In the genomic region with DNA sequence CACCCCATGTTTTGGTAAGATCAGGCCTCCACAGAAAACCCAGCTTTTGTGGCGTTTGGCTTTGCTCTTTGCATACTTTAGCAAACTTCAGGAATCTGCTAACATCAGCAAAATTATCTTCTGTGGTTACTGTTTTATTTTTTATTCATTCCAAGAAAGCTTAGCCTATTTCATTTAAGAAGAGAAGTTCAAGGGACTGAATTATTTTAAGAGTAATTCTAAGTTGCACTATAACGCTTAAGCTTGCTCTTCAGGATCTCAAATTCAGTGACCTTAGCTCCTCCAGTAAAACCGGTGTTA, we compare ENCODE assay signal across 8 cellular contexts. TPM values are rescaled to one million over a fixed set of nuclear protein-coding genes. Genes with fewer than 3 reads are reported as not detected.
DNase-seq lines count a peak whose midpoint lies in the region; ATAC-seq and TF ChIP-seq lines count a peak whose summit lies in the region.

No MANE protein-coding gene starts in this region.

- peak overlapping the region; percentile 84 to 96 (median 94) for H3K27ac Mint-ChIP-seq in CD8-positive, alpha-beta memory T cell

- CTCF ChIA-PET in CD8-positive, alpha-beta memory T cell (lab: Charles Lee): interaction anchor here (0.7 to 1.4 kb wide), 4 partner anchors 12 to 364 kb away, joined by 3 to 5 read pairs (median 3); no protein-coding TSS in a partner anchor

- H3K4me3 ChIP-seq in CD8-positive, alpha-beta memory T cell (ENCODE audit: low read length): peak overlapping the region; percentile 83
- peak overlapping the region; percentile 79 for H3K4me3 ChIP-seq in SK-N-MC
- H3K4me3 ChIP-seq in esophagus muscularis mucosa: peak overlapping the region; percentile 70 to 85 (median 72)
- H3K4me3 ChIP-seq in parathyroid adenoma (ENCODE audit: low read depth, low read length): peak overlapping the region; percentile 61

- no peak for TF ChIP-seq EP300 in esophagus muscularis mucosa (IDR thresholded peaks at IDR 0.05)

- no peak for TF ChIP-seq POLR2A in esophagus muscularis mucosa (IDR thresholded peaks at IDR 0.05; ENCODE audit: low read depth)

- POLR2A ChIA-PET in CD8-positive, alpha-beta memory T cell (lab: Charles Lee): interaction anchor here (0.6 to 2.0 kb wide), 4 partner anchors 31 to 183 kb away, joined by 3 to 7 read pairs (median 4); a partner anchor contains a TSS

- no peaks in the 10 kb centered on the region for H3K9me3 Mint-ChIP-seq in CD8-positive, alpha-beta memory T cell

- H3K27me3 ChIP-seq in CD8-positive, alpha-beta memory T cell (ENCODE audit: insufficient read depth, low read length, poor library complexity, severe bottlenecking): no peaks in the 10 kb centered on the region
- H3K27me3 ChIP-seq in esophagus muscularis mucosa (no peaks in the 10 kb centered on the region), parathyroid adenoma (ENCODE audit: control insufficient read depth, insufficient read depth, low read length) (no peaks in the 10 kb centered on the region)

- ATAC-seq in HG03108 (IDR thresholded peaks at IDR 0.05; ENCODE audit: unreplicated experiment): no peak
- ATAC-seq in HG02798 (IDR thresholded peaks at IDR 0.05; ENCODE audit: poor library complexity, unreplicated experiment): no peak

- DNase-seq in CD8-positive, alpha-beta memory T cell: no peak
- DNase-seq in SK-N-MC (ENCODE audit: low read depth, low spot score) (peak; percentile 93), esophagus muscularis mucosa (ENCODE audit: extremely low spot score) (no peak), NCI-H524 (lab: John Stamatoyannopoulos, UW) (no peak), T-helper 9 cell (no peak)

- H3K36me3 ChIP-seq in CD8-positive, alpha-beta memory T cell (ENCODE audit: insufficient read depth, low read length): no peaks in the 10 kb centered on the region
- H3K36me3 ChIP-seq in SK-N-MC (ENCODE audit: insufficient read depth, low read length) (peaks cover 17% of the 10 kb centered on the region; the same call in 1 of the 2 replicates), esophagus muscularis mucosa (peaks cover 0 to 8% (median 3%) of the 10 kb centered on the region in 4 donors), parathyroid adenoma (ENCODE audit: control insufficient read depth, insufficient read depth, low read length) (no peaks in the 10 kb centered on the region)

- H3K4me3 Mint-ChIP-seq in CD8-positive, alpha-beta memory T cell: peak overlapping the region; percentile 88 to 96 (median 90)

- H2AFZ ChIP-seq in parathyroid adenoma: peak overlapping the region; percentile 95

- H3K27ac ChIP-seq in CD8-positive, alpha-beta memory T cell (ENCODE audit: low read depth, low read length): peak overlapping the region; percentile 69
- H3K27ac ChIP-seq in SK-N-MC (peak overlapping the region; percentile 92), esophagus muscularis mucosa (replicated peaks in 1 of 4) (peak overlapping the region; percentile 82 to 89 (median 86)), parathyroid adenoma (peak overlapping the region; percentile 92)

- no peaks in the 10 kb centered on the region for H3K9me3 ChIP-seq in CD8-positive, alpha-beta memory T cell (ENCODE audit: low read length)
- no peaks in the 10 kb centered on the region for H3K9me3 ChIP-seq in SK-N-MC (ENCODE audit: low read depth, low read length)
- no peaks in the 10 kb centered on the region for H3K9me3 ChIP-seq in esophagus muscularis mucosa
- H3K9me3 ChIP-seq in parathyroid adenoma (ENCODE audit: control insufficient read depth, low read length): no peaks in the 10 kb centered on the region

- TF ChIP-seq CTCF in esophagus muscularis mucosa (IDR thresholded peaks at IDR 0.05) (no peak), parathyroid adenoma (IDR thresholded peaks at IDR 0.05) (no peak)

- WGBS in esophagus muscularis mucosa: 48% methylated on average over 3 of the region's 3 CpGs

- peaks cover 37 to 60% (median 54%) of the 10 kb centered on the region in 3 donors for H3K4me1 Mint-ChIP-seq in CD8-positive, alpha-beta memory T cell

- H3K4me1 ChIP-seq in CD8-positive, alpha-beta memory T cell (ENCODE audit: insufficient read depth, low read length): peaks cover 11% of the 10 kb centered on the region
- H3K4me1 ChIP-seq in esophagus muscularis mucosa (peaks cover 4 to 21% (median 17%) of the 10 kb centered on the region in 4 donors), parathyroid adenoma (no peaks in the 10 kb centered on the region)

- intact Hi-C loops in esophagus muscularis mucosa (cut with DNase I): no loop called here

- peaks cover 0 to 23% (median 9%) of the 10 kb centered on the region in 3 donors for H3K36me3 Mint-ChIP-seq in CD8-positive, alpha-beta memory T cell

- peak overlapping the region; percentile 73 for H3K9ac ChIP-seq in SK-N-MC (ENCODE audit: insufficient read length)
- no peak overlapping the region for H3K9ac ChIP-seq in parathyroid adenoma

- peak overlapping the region; percentile 84 for H3K4me2 ChIP-seq in parathyroid adenoma (ENCODE audit: low read length)

- no peaks in the 10 kb centered on the region for H3K79me2 ChIP-seq in parathyroid adenoma

- H3K27me3 Mint-ChIP-seq in CD8-positive, alpha-beta memory T cell: no peaks in the 10 kb centered on the region

RNA-seq across cellular contexts. Expression of a gene that starts 1.1 kb away (rescaled TPM):
- 1 to 10 TPM; 4.3 to 4.9 TPM for total RNA-seq in CD8-positive, alpha-beta memory T cell
- polyA plus RNA-seq in CD8-positive, alpha-beta memory T cell: 7.6 TPM
- 10 to 100 TPM in 3 of 4 donors, 1 to 10 TPM in 1; 9.6 to 14.9 (median 10.6) TPM for total RNA-seq in esophagus muscularis mucosa

RNA-seq across cellular contexts. Expression of a gene that starts 45.3 kb away (rescaled TPM):
- 10 to 100 TPM; 71.9 to 72.1 TPM for total RNA-seq in CD8-positive, alpha-beta memory T cell
- polyA plus RNA-seq in CD8-positive, alpha-beta memory T cell: 65.0 TPM
- under 1 TPM in 1 of 4 donors, not detected in 3; 0.23 TPM for total RNA-seq in esophagus muscularis mucosa

Comparison
In these comparisons a context has a peak if more than half of its experiments do, and no peak if none do; other contexts are left out.
1. RNA of a gene that starts 45.3 kb away (total RNA-seq): 71.9 to 72.1 TPM in CD8-positive, alpha-beta memory T cell; 0.23 TPM in esophagus muscularis mucosa; every median in the first group is over 10 times any median in the second.
2. Peak in every context shown above with its lines, with median percentiles within 50 percentile points of each other: H3K27ac ChIP-seq and H3K4me3 ChIP-seq.